ENCODE assay signal across 21 cellular contexts in genomic region chr6:34049395-34050342, GRCh38.
DNase-seq lines count a peak whose midpoint lies in the region; ATAC-seq and TF ChIP-seq lines count a peak whose summit lies in the region.
"Had no signal": no experiment of that assay in that cellular context is flagged by ENCODE, and none has a peak within 500 bp of the region (broad histone marks: within the 10 kb centered on the region; RNA-seq: fewer than 3 reads in every experiment).

No MANE protein-coding gene starts in this region.

- no peaks in the 10 kb centered on the region for H3K4me1 Mint-ChIP-seq in HFFc6 (ENCODE audit: low read depth)
- H3K4me1 Mint-ChIP-seq in activated CD8-positive, alpha-beta memory T cell treated with anti-CD3 and anti-CD28 coated beads, Interleukin-2, amount 10 ng/mL, durations not matched to agents 7 days and 5 days = peaks cover 13% of the 10 kb centered on the region

- H3K36me3 Mint-ChIP-seq in HFFc6 (ENCODE audit: low read depth) = no peaks in the 10 kb centered on the region
- no peaks in the 10 kb centered on the region for H3K36me3 Mint-ChIP-seq in activated CD8-positive, alpha-beta memory T cell treated with anti-CD3 and anti-CD28 coated beads, Interleukin-2, amount 10 ng/mL, durations not matched to agents 7 days and 5 days

- DNase-seq in G401 (ENCODE audit: low spot score) (peak; percentile 94), caudate nucleus (lab: John Stamatoyannopoulos, UW) (peak in 30 of 61 donors; percentile 5 to 87 (median 38)), head of caudate nucleus (peak in 41 of 42 donors; percentile 16 to 91 (median 65)), HFFc6 (no peak), SHP77 (lab: John Stamatoyannopoulos, UW) (no peak), NCI-H226 (no peak)
- no peak for DNase-seq in activated CD8-positive, alpha-beta memory T cell treated with anti-CD3 and anti-CD28 coated beads, Interleukin-2, amount 10 ng/mL, durations not matched to agents 7 days and 5 days
- DNase-seq: ACHN, DMS79 treated with DMSO at 0.1 percent for 48 hours, Kasumi-1, MG63, NCI-H1092, NCI-H1436 treated with DMSO at 0.1 percent for 48 hours, NCI-H2029, NCI-H526 treated with DMSO at 0.1 percent for 48 hours, SW 1271, T-helper 2 cell had no signal

- no peaks in the 10 kb centered on the region for H3K9me3 Mint-ChIP-seq in HFFc6
- H3K9me3 Mint-ChIP-seq in activated CD8-positive, alpha-beta memory T cell treated with anti-CD3 and anti-CD28 coated beads, Interleukin-2, amount 10 ng/mL, durations not matched to agents 7 days and 5 days (ENCODE audit: low read depth) = no peaks in the 10 kb centered on the region

- intact Hi-C loops in head of caudate nucleus (cut with DNase I) = loop anchor here (10.0 kb wide), 1 partner anchor 95 kb away; the partner anchor contains the start of gene GRM4

- H3K36me3 ChIP-seq in HEK293 (ENCODE audit: control insufficient read depth in 2 of 2, insufficient read depth in 1 of 2, low read length in 2 of 2) = no peaks in the 10 kb centered on the region
- H3K36me3 ChIP-seq: HAP-1, MG63 had no signal

- POLR2A ChIA-PET in HEK293 (lab: Yijun Ruan, JAX) = no interaction called here

- in situ Hi-C loops in G401 (cut with HindIII; ENCODE audit: low sequenced_read_pairs) = no loop called here

- H3K4me3 ChIP-seq in HEK293 (ENCODE audit: low read depth, low read length) = no peak overlapping the region
- H3K4me3 ChIP-seq: HAP-1, MG63 had no signal

- no peak for ATAC-seq in activated CD8-positive, alpha-beta memory T cell treated with anti-CD3 and anti-CD28 coated beads, Interleukin-2, amount 10 ng/mL, durations not matched to agents 7 days and 5 days
- ATAC-seq: Right ventricle myocardium inferior had no signal

- H3K4me3 Mint-ChIP-seq in HFFc6 = no peak overlapping the region
- H3K4me3 Mint-ChIP-seq in activated CD8-positive, alpha-beta memory T cell treated with anti-CD3 and anti-CD28 coated beads, Interleukin-2, amount 10 ng/mL, durations not matched to agents 7 days and 5 days = no peak overlapping the region

- CTCF ChIA-PET in HEK293 (lab: Yijun Ruan, JAX) = interaction anchor here (0.7 kb wide), 1 partner anchor 103 kb away, joined by 4 read pairs; no protein-coding TSS in a partner anchor
- CTCF ChIA-PET in activated CD8-positive, alpha-beta memory T cell treated with anti-CD3 and anti-CD28 coated beads, Interleukin-2, amount 10 ng/mL, durations not matched to agents 7 days and 5 days (lab: Charles Lee) = no interaction called here

- H3K4me1 ChIP-seq in HEK293 (ENCODE audit: control insufficient read depth, insufficient read depth, low read length) = no peaks in the 10 kb centered on the region
- H3K4me1 ChIP-seq: HAP-1 had no signal

- H3K27ac ChIP-seq in HEK293 (ENCODE audit: extremely low read depth, low read depth, low read length) (no peak overlapping the region), caudate nucleus (ENCODE audit: low read depth, low read length) (peak overlapping the region; percentile 40)
- H3K27ac ChIP-seq: C4-2B had no signal

- TF ChIP-seq CTCF in HEK293 (tag by site-specific recombination; IDR thresholded peaks at IDR 0.05) (no peak), HFFc6 (IDR thresholded peaks at IDR 0.05) (no peak)

- H3K27ac Mint-ChIP-seq in HFFc6 = no peak overlapping the region
- no peak overlapping the region for H3K27ac Mint-ChIP-seq in activated CD8-positive, alpha-beta memory T cell treated with anti-CD3 and anti-CD28 coated beads, Interleukin-2, amount 10 ng/mL, durations not matched to agents 7 days and 5 days

- peaks cover 47% of the 10 kb centered on the region for H3K27me3 Mint-ChIP-seq in HFFc6 (ENCODE audit: insufficient read depth)
- peaks cover 18% of the 10 kb centered on the region for H3K27me3 Mint-ChIP-seq in activated CD8-positive, alpha-beta memory T cell treated with anti-CD3 and anti-CD28 coated beads, Interleukin-2, amount 10 ng/mL, durations not matched to agents 7 days and 5 days

- H3K9me3 ChIP-seq in HEK293 (ENCODE audit: control insufficient read depth, insufficient read depth, low read depth, low read length) = no peaks in the 10 kb centered on the region
- H3K9me3 ChIP-seq: HAP-1, MG63 had no signal

TF ChIP-seq in HEK293, 187 proteins besides CTCF, POLR2A, EP300 and RAD21 (continues in another document):
- TF ChIP-seq ZNF366 (tag by site-specific recombination; conservative IDR thresholded peaks at IDR 0.05) (no peak), ZNF266 (tag by site-specific recombination; IDR thresholded peaks at IDR 0.05; ENCODE audit: low read depth) (no peak), ZIC2 (tag by site-specific recombination; IDR thresholded peaks at IDR 0.05) (peak; percentile 82), KLF1 (tag by site-specific recombination; IDR thresholded peaks at IDR 0.05) (no peak), WT1 (tag by site-specific recombination; IDR thresholded peaks at IDR 0.05) (0 out of 2 replicates have a peak, but pooled peaks have one; percentile 11), ZNF621 (tag by site-specific recombination; IDR thresholded peaks at IDR 0.05) (no peak), ZNF274 (IDR thresholded peaks at IDR 0.05; ENCODE audit: low read length) (no peak), ZNF274 (tag by site-specific recombination; IDR thresholded peaks at IDR 0.05; ENCODE audit: borderline replicate concordance) (no peak), ZBTB17 (tag by site-specific recombination; IDR thresholded peaks at IDR 0.05) (peak; percentile 23; the same call in 1 of the 2 replicates), ZNF19 (tag by site-specific recombination; IDR thresholded peaks at IDR 0.05; ENCODE audit: low read depth) (no peak), MZF1 (tag by site-specific recombination; IDR thresholded peaks at IDR 0.05; ENCODE audit: borderline replicate concordance) (no peak), ZNF777 (tag by site-specific recombination; IDR thresholded peaks at IDR 0.05; ENCODE audit: borderline replicate concordance) (no peak), SP2 (tag by site-specific recombination; IDR thresholded peaks at IDR 0.05) (0 out of 2 replicates have a peak, but pooled peaks have one; percentile 3), ZNF549 (tag by site-specific recombination; IDR thresholded peaks at IDR 0.05) (no peak), TCF7L2 (IDR thresholded peaks at IDR 0.05; ENCODE audit: borderline replicate concordance, low read depth, low read length) (no peak), ZNF473 (tag by site-specific recombination; IDR thresholded peaks at IDR 0.05) (no peak), ZNF510 (tag by site-specific recombination; IDR thresholded peaks at IDR 0.05; ENCODE audit: insufficient replicate concordance) (no peak), MEIS1 (CRISPR knock-in tag; IDR thresholded peaks at IDR 0.05; ENCODE audit: borderline replicate concordance) (no peak), ZNF623 (tag by site-specific recombination; IDR thresholded peaks at IDR 0.05) (peak; percentile 95), ZNF433 (tag by site-specific recombination; IDR thresholded peaks at IDR 0.05; ENCODE audit: low read depth) (no peak), SCRT2 (tag by site-specific recombination; IDR thresholded peaks at IDR 0.05) (0 out of 2 replicates have a peak, but pooled peaks have one; percentile 12), ZNF426 (tag by site-specific recombination; IDR thresholded peaks at IDR 0.05) (no peak), ZNF677 (tag by site-specific recombination; IDR thresholded peaks at IDR 0.05) (no peak), ZNF311 (tag by site-specific recombination; IDR thresholded peaks at IDR 0.05; ENCODE audit: borderline replicate concordance) (no peak), KLF16 (tag by site-specific recombination; IDR thresholded peaks at IDR 0.05) (no peak), ZFP37 (tag by site-specific recombination; IDR thresholded peaks at IDR 0.05) (no peak), HOXA7 (CRISPR knock-in tag; IDR thresholded peaks at IDR 0.05; ENCODE audit: borderline replicate concordance) (no peak), ZNF660 (tag by site-specific recombination; IDR thresholded peaks at IDR 0.05) (no peak), ZNF600 (tag by site-specific recombination; IDR thresholded peaks at IDR 0.05) (0 out of 2 replicates have a peak, but pooled peaks have one; percentile 24)
- TF ChIP-seq, protein P1, sequence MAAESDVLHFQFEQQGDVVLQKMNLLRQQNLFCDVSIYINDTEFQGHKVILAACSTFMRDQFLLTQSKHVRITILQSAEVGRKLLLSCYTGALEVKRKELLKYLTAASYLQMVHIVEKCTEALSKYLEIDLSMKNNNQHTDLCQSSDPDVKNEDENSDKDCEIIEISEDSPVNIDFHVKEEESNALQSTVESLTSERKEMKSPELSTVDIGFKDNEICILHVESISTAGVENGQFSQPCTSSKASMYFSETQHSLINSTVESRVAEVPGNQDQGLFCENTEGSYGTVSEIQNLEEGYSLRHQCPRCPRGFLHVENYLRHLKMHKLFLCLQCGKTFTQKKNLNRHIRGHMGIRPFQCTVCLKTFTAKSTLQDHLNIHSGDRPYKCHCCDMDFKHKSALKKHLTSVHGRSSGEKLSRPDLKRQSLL (tag by site-specific recombination; IDR thresholded peaks at IDR 0.05) = peak; percentile 65; the same call in 1 of the 2 replicates
- TF ChIP-seq, protein P2, sequence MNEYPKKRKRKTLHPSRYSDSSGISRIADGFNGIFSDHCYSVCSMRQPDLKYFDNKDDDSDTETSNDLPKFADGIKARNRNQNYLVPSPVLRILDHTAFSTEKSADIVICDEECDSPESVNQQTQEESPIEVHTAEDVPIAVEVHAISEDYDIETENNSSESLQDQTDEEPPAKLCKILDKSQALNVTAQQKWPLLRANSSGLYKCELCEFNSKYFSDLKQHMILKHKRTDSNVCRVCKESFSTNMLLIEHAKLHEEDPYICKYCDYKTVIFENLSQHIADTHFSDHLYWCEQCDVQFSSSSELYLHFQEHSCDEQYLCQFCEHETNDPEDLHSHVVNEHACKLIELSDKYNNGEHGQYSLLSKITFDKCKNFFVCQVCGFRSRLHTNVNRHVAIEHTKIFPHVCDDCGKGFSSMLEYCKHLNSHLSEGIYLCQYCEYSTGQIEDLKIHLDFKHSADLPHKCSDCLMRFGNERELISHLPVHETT (tag by site-specific recombination; IDR thresholded peaks at IDR 0.05) = no peak
- TF ChIP-seq, protein P3, sequence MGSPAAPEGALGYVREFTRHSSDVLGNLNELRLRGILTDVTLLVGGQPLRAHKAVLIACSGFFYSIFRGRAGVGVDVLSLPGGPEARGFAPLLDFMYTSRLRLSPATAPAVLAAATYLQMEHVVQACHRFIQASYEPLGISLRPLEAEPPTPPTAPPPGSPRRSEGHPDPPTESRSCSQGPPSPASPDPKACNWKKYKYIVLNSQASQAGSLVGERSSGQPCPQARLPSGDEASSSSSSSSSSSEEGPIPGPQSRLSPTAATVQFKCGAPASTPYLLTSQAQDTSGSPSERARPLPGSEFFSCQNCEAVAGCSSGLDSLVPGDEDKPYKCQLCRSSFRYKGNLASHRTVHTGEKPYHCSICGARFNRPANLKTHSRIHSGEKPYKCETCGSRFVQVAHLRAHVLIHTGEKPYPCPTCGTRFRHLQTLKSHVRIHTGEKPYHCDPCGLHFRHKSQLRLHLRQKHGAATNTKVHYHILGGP (tag by site-specific recombination; IDR thresholded peaks at IDR 0.05) = no peak

Comparison
In these comparisons a context has a peak if more than half of its experiments do, and no peak if none do; other contexts are left out.
1. DNase-seq: peak in G401 (single experiment) and head of caudate nucleus (41 of 42); none in HFFc6 (single experiment), SHP77 (0 of 2), NCI-H226 (single experiment) and activated CD8-positive, alpha-beta memory T cell treated with anti-CD3 and anti-CD28 coated beads, Interleukin-2, amount 10 ng/mL, durations not matched to agents 7 days and 5 days (single experiment).